In the genomic region with DNA sequence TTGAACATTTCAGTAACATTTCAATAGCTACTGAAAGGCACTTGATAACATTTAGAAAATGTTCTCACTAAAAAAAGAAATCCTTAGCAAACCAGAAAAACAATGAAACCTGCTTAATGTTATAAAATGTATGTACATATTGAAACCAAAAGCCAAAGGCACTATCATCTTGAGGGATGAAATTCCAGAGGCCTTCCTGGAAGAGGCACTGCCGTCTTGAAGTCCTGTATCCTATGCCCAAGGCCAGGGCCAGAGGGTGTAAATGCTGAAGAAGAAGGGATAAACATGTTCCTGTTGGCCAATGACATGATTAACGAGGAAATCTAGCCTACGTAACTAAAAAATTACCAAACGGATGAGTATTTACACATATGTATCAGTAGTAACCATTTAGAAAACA, we compare ENCODE assay signal across 32 cellular contexts. TPM values are rescaled to one million over a fixed set of nuclear protein-coding genes. Genes with fewer than 3 reads are reported as not detected.
"Had no signal": no experiment of that assay in that cellular context is flagged by ENCODE, and none has a peak within 500 bp of the region (broad histone marks: within the 10 kb centered on the region; RNA-seq: fewer than 3 reads in every experiment).

No MANE protein-coding gene starts in this region.

- H3K4me1 ChIP-seq: colonic mucosa, esophagus squamous epithelium, foreskin keratinocyte, gastrocnemius medialis, gastroesophageal sphincter had no signal

- H3K4me3 ChIP-seq: colonic mucosa, coronary artery, dorsolateral prefrontal cortex, esophagus muscularis mucosa, esophagus squamous epithelium, gastrocnemius medialis, gastroesophageal sphincter, heart left ventricle, heart right ventricle had no signal

- H3K27ac ChIP-seq: colonic mucosa, coronary artery, dorsolateral prefrontal cortex, epithelial cell of prostate, esophagus muscularis mucosa, esophagus squamous epithelium, foreskin keratinocyte, gastrocnemius medialis, gastroesophageal sphincter, heart left ventricle, heart right ventricle had no signal

- H3K36me3 ChIP-seq: colonic mucosa, esophagus muscularis mucosa, esophagus squamous epithelium, gastrocnemius medialis, gastroesophageal sphincter, heart left ventricle, heart right ventricle had no signal

- H3K9me3 ChIP-seq: colonic mucosa, esophagus muscularis mucosa, esophagus squamous epithelium, gastrocnemius medialis, gastroesophageal sphincter, heart left ventricle, heart right ventricle had no signal

- DNase-seq: colonic mucosa; cortex of kidney; dermis blood vessel endothelial cell; dorsolateral prefrontal cortex; effector CD4-positive, alpha-beta T cell; effector CD8-positive, alpha-beta T cell; effector memory CD4-positive, alpha-beta T cell; effector memory CD8-positive, alpha-beta T cell; endodermal cell; erythroblast; esophagus squamous epithelium; foreskin fibroblast; foreskin keratinocyte; foreskin melanocyte; gastrocnemius medialis; glutamatergic neuron; head of caudate nucleus; heart left ventricle; heart right ventricle had no signal

- H3K27me3 ChIP-seq: colonic mucosa, dorsolateral prefrontal cortex, esophagus muscularis mucosa, esophagus squamous epithelium, foreskin keratinocyte, gastrocnemius medialis, gastroesophageal sphincter, heart left ventricle, heart right ventricle had no signal

- ATAC-seq: effector memory CD8-positive, alpha-beta T cell; esophagus mucosa; foreskin keratinocyte; gastrocnemius medialis; gastroesophageal sphincter; heart left ventricle; heart right ventricle had no signal

- FAIRE-seq: colon, endometrium, endothelial cell of umbilical vein, frontal cortex had no signal

RNA-seq across cellular contexts. Expression of a gene that starts 57.0 kb away (rescaled TPM):
- total RNA-seq: endothelial cell of umbilical vein, epithelial cell of proximal tubule, esophagus muscularis mucosa, fibroblast of lung, fibroblast of villous mesenchyme, glomerular endothelial cell had no signal
- polyA plus RNA-seq: endothelial cell of umbilical vein, fibroblast of lung had no signal
